Comparison of ENCODE assay signal across 1 cellular context in genomic region chr19:16111909-16112752, GRCh38.
TF ChIP-seq lines count a peak whose summit lies in the region.

No MANE protein-coding gene starts in this region.

TF ChIP-seq in HepG2, 621 proteins besides CTCF, POLR2A, EP300 and RAD21 (continued from another document and continues in another):
- TF ChIP-seq ZNF18 (CRISPR knock-in tag; IDR thresholded peaks at IDR 0.05; ENCODE audit: insufficient replicate concordance) = no peak
- no peak for TF ChIP-seq BRCA1 (CRISPR knock-in tag; IDR thresholded peaks at IDR 0.05)
- no peak for TF ChIP-seq PCBP2 (optimal IDR thresholded peaks at IDR 0.05; ENCODE audit: low read depth, low read length, poor library complexity, severe bottlenecking)
- TF ChIP-seq RXRA (CRISPR knock-in tag; IDR thresholded peaks at IDR 0.05) = no peak; the same call in 1 of the 2 replicates
- no peak for TF ChIP-seq ZNF75D (CRISPR knock-in tag; IDR thresholded peaks at IDR 0.05; ENCODE audit: borderline replicate concordance)
- no peak for TF ChIP-seq CENPBD1 (CRISPR knock-in tag; IDR thresholded peaks at IDR 0.05; ENCODE audit: borderline replicate concordance, low read depth)
- no peak for TF ChIP-seq TMF1 (CRISPR knock-in tag; IDR thresholded peaks at IDR 0.05; ENCODE audit: low read depth)
- TF ChIP-seq DMAP1 (CRISPR knock-in tag; IDR thresholded peaks at IDR 0.05) = no peak; the same call in 1 of the 2 replicates
- peak; percentile 55; the same call in 1 of the 2 replicates for TF ChIP-seq ATF7-NPFF (CRISPR knock-in tag; IDR thresholded peaks at IDR 0.05; ENCODE audit: low read depth)
- TF ChIP-seq ZNF7 (CRISPR knock-in tag; IDR thresholded peaks at IDR 0.05) = no peak
- TF ChIP-seq ZNF703 (CRISPR knock-in tag; IDR thresholded peaks at IDR 0.05; ENCODE audit: borderline replicate concordance) = no peak
- no peak for TF ChIP-seq ZNF652 (CRISPR knock-in tag; IDR thresholded peaks at IDR 0.05; ENCODE audit: borderline replicate concordance, low read depth)
- no peak for TF ChIP-seq ZNF362 (CRISPR knock-in tag; IDR thresholded peaks at IDR 0.05; ENCODE audit: borderline replicate concordance)
- TF ChIP-seq CHCHD3 (CRISPR knock-in tag; IDR thresholded peaks at IDR 0.05) = no peak
- no peak for TF ChIP-seq ZKSCAN5 (CRISPR knock-in tag; IDR thresholded peaks at IDR 0.05)
- no peak for TF ChIP-seq SNAI1 (CRISPR knock-in tag; IDR thresholded peaks at IDR 0.05; ENCODE audit: borderline replicate concordance)
- no peak for TF ChIP-seq ZNF34 (CRISPR knock-in tag; IDR thresholded peaks at IDR 0.05; ENCODE audit: borderline replicate concordance)
- 0 out of 2 replicates have a peak, but pooled peaks have one; percentile 37 for TF ChIP-seq TRIM24 (CRISPR knock-in tag; IDR thresholded peaks at IDR 0.05)
- TF ChIP-seq ZXDC (CRISPR knock-in tag; IDR thresholded peaks at IDR 0.05) = 0 out of 2 replicates have a peak, but pooled peaks have one; percentile 40
- TF ChIP-seq ZBTB40 (IDR thresholded peaks at IDR 0.05) = no peak
- 0 out of 2 replicates have a peak, but pooled peaks have one; percentile 67 for TF ChIP-seq ZBTB40 (CRISPR knock-in tag; IDR thresholded peaks at IDR 0.05)
- TF ChIP-seq SP2 (CRISPR knock-in tag; IDR thresholded peaks at IDR 0.05) = peak; percentile 72
- 0 out of 2 replicates have a peak, but pooled peaks have one; percentile 5 for TF ChIP-seq ZNF274 (CRISPR knock-in tag; IDR thresholded peaks at IDR 0.05)
- TF ChIP-seq KDM4B (CRISPR knock-in tag; IDR thresholded peaks at IDR 0.05) = no peak
- TF ChIP-seq HNF1A (IDR thresholded peaks at IDR 0.05; ENCODE audit: low read depth) = no peak
- TF ChIP-seq HNF1A (CRISPR knock-in tag; IDR thresholded peaks at IDR 0.05; ENCODE audit: borderline replicate concordance) = no peak
- TF ChIP-seq ZNF24 (IDR thresholded peaks at IDR 0.05) = no peak
- no peak for TF ChIP-seq ZNF547 (CRISPR knock-in tag; IDR thresholded peaks at IDR 0.05)
- no peak for TF ChIP-seq PAF1 (CRISPR knock-in tag; IDR thresholded peaks at IDR 0.05)
- no peak for TF ChIP-seq MEF2D (CRISPR knock-in tag; IDR thresholded peaks at IDR 0.05)
- no peak for TF ChIP-seq MAFG (CRISPR knock-in tag; IDR thresholded peaks at IDR 0.05)
- TF ChIP-seq KDM3A (CRISPR knock-in tag; IDR thresholded peaks at IDR 0.05; ENCODE audit: low read depth) = no peak
- no peak for TF ChIP-seq SNAPC2 (CRISPR knock-in tag; IDR thresholded peaks at IDR 0.05)
- TF ChIP-seq ZNF768 (CRISPR knock-in tag; IDR thresholded peaks at IDR 0.05) = peak; percentile 72
- no peak for TF ChIP-seq PPARG (CRISPR knock-in tag; conservative IDR thresholded peaks at IDR 0.05)
- TF ChIP-seq ZFY (CRISPR knock-in tag; IDR thresholded peaks at IDR 0.05) = no peak
- no peak for TF ChIP-seq ZUFSP (CRISPR knock-in tag; IDR thresholded peaks at IDR 0.05; ENCODE audit: borderline replicate concordance)
- no peak for TF ChIP-seq ZNF530 (CRISPR knock-in tag; IDR thresholded peaks at IDR 0.05; ENCODE audit: low read depth)
- no peak for TF ChIP-seq ZNF382 (CRISPR knock-in tag; IDR thresholded peaks at IDR 0.05; ENCODE audit: borderline replicate concordance)
- TF ChIP-seq ARHGAP35 (CRISPR knock-in tag; IDR thresholded peaks at IDR 0.05; ENCODE audit: borderline replicate concordance) = no peak
- no peak for TF ChIP-seq RARA (CRISPR knock-in tag; IDR thresholded peaks at IDR 0.05)
- no peak for TF ChIP-seq ELF1 (CRISPR knock-in tag; IDR thresholded peaks at IDR 0.05)
- 0 out of 2 replicates have a peak, but pooled peaks have one; percentile 8 for TF ChIP-seq FOSL1 (CRISPR knock-in tag; IDR thresholded peaks at IDR 0.05; ENCODE audit: borderline replicate concordance)
